14 cellular contexts compared by ENCODE assay signal in genomic region chr14:54481695-54482094, GRCh38.
"Had no signal": no experiment of that assay in that cellular context is flagged by ENCODE, and none has a peak within 500 bp of the region (broad histone marks: within the 10 kb centered on the region; RNA-seq: fewer than 3 reads in every experiment).

No MANE protein-coding gene starts in this region.

- DNase-seq: activated CD4-positive, alpha-beta T cell treated with anti-CD3 and anti-CD28 coated beads, Interleukin-2, amount 50 U/mL, for 1 hour; activated naive CD4-positive, alpha-beta T cell treated with anti-CD3 and anti-CD28 coated beads for 36 hours; activated naive CD8-positive, alpha-beta T cell treated with anti-CD3 and anti-CD28 coated beads, Interleukin-2, amount 50 U/mL, for 24 hours; foreskin fibroblast; left cardiac atrium; ovary; right lobe of liver; spleen; stimulated activated CD4-positive, alpha-beta T cell treated with anti-CD3 and anti-CD28 coated beads, Interleukin-1b, Interleukin-23, amount 100 ng/mL, for 48 hours; stomach; testis had no signal

- H3K4me3 ChIP-seq: ascending aorta, breast epithelium, lung, ovary, right lobe of liver, spleen, stomach, testis had no signal

- H3K36me3 ChIP-seq: breast epithelium, ovary had no signal

- H3K4me1 ChIP-seq: breast epithelium had no signal

- H3K9me3 ChIP-seq: ascending aorta, breast epithelium, ovary, right lobe of liver, spleen, stomach, testis had no signal

- H3K27ac ChIP-seq: ascending aorta, breast epithelium, ovary, right lobe of liver, stomach, testis had no signal

- H3K27me3 ChIP-seq: ascending aorta, breast epithelium, ovary, right lobe of liver, spleen, stomach, testis had no signal
